ENCODE assay signal across 8 cellular contexts in the genomic region with DNA sequence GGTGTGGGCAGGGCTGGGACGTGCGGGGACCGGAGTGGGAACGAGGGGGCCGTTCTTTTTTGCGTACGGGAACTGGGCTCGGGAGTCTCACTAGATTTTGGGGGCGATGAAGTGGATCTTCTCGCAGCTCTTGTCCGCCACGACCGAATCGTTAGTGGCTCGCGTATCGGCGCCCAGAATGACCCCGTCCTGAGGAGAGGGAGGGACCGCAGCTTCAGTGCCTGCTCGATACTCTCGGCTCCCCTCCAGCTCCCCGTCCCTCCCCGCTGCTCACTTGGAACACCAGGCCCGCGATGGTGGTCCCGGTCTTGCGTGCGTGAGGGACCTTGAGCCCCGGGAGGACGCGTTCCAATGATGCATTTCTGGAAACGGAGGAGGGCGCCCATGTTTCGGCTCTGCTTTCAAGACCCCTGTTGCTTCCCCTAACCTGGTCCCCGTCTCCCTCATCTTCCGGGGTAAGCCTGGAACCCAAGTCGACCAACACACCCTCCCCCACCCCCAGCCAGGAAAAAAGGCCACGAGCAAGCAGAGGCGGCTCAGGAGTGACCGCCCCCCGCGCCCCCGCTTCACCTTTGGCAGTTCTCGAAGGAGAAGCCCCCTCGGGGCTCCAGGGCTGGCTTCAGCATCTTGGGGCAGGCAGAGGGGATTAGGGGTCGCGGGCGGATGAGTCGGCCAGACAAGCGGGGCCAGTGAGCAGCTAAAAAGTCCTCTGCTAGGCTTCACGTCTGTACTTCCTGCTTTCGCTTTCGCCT. TPM values are rescaled to one million over a fixed set of nuclear protein-coding genes. Genes with fewer than 3 reads are reported as not detected.
A peak's percentile ranks its signal among the peaks of the same experiment; 100 is the strongest.
DNase-seq lines count a peak whose midpoint lies in the region; ATAC-seq and TF ChIP-seq lines count a peak whose summit lies in the region.

A gene (minus strand): TSS at position 727 of the 752 bp plus-strand sequence. CDS start 101 bp downstream, at position 626.

- H3K36me3 Mint-ChIP-seq in activated naive CD4-positive, alpha-beta T cell treated with anti-CD3 and anti-CD28 coated beads, Interleukin-2, amount 50 U/mL, for 72 hours = peaks cover 34 to 42% of the 10 kb centered on the region in 2 donors
- H3K36me3 Mint-ChIP-seq in glutamatergic neuron (ENCODE audit: unreplicated experiment) = no peaks in the 10 kb centered on the region

- peaks cover 23% of the 10 kb centered on the region; the same call in 1 of the 2 replicates for H3K36me3 ChIP-seq in OCI-LY1 (ENCODE audit: insufficient read depth, low read length)

- H3K4me3 Mint-ChIP-seq in glutamatergic neuron (ENCODE audit: unreplicated experiment) = peak within 1 kb of the TSS; percentile 100

- H3K9me3 ChIP-seq in OCI-LY1 (ENCODE audit: low read length) = no peaks in the 10 kb centered on the region

- no peaks in the 10 kb centered on the region for H3K79me2 ChIP-seq in OCI-LY1 (ENCODE audit: insufficient read depth, low read length)

- H3K4me1 Mint-ChIP-seq in glutamatergic neuron (ENCODE audit: low read depth, unreplicated experiment) = peaks cover 13% of the 10 kb centered on the region

- H3K27me3 ChIP-seq in OCI-LY1 (ENCODE audit: insufficient read depth, low read length) = no peaks in the 10 kb centered on the region

- H3K9me2 ChIP-seq in OCI-LY1 (ENCODE audit: low read depth, low read length) = no peaks in the 10 kb centered on the region

- H3K4me1 ChIP-seq in OCI-LY1 (ENCODE audit: insufficient read depth, low read length, severe bottlenecking) = peaks cover 39% of the 10 kb centered on the region

- peak within 1 kb of the TSS; percentile 92 for H3K9ac ChIP-seq in OCI-LY1 (ENCODE audit: low read length)

- TF ChIP-seq CTCF in OCI-LY1 (IDR thresholded peaks at IDR 0.05; ENCODE audit: low read length) = no peak
- no peak for TF ChIP-seq CTCF in glutamatergic neuron (IDR thresholded peaks at IDR 0.05; ENCODE audit: partially characterized antibody, unreplicated experiment)
- no peak for TF ChIP-seq CTCF in omental fat pad (IDR thresholded peaks at IDR 0.05)

- H3K27me3 Mint-ChIP-seq in glutamatergic neuron (ENCODE audit: unreplicated experiment) = peaks cover 16% of the 10 kb centered on the region

- DNase-seq in DMS 273 (lab: John Stamatoyannopoulos, UW; ENCODE audit: unreplicated experiment) = peak; percentile 73
- DNase-seq in activated naive CD4-positive, alpha-beta T cell treated with anti-CD3 and anti-CD28 coated beads, Interleukin-2, amount 50 U/mL, for 72 hours (ENCODE audit: low spot score in 2 of 2) = no peak
- peak; percentile 42 for DNase-seq in glutamatergic neuron
- no peak for DNase-seq in omental fat pad (ENCODE audit: low spot score)
- no peak for DNase-seq in NCI-H1436 (lab: John Stamatoyannopoulos, UW)
- no peak for DNase-seq in activated effector memory CD4-positive, alpha-beta T cell treated with Interleukin-2 at 50 U/mL for 16 hours

- no peaks in the 10 kb centered on the region for H3F3A ChIP-seq in OCI-LY1 (ENCODE audit: insufficient read depth, low read length)

- H4K20me1 ChIP-seq in OCI-LY1 (ENCODE audit: insufficient read depth, low read length) = no peaks in the 10 kb centered on the region

- H3K27ac Mint-ChIP-seq in activated naive CD4-positive, alpha-beta T cell treated with anti-CD3 and anti-CD28 coated beads, Interleukin-2, amount 50 U/mL, for 72 hours = peak within 1 kb of the TSS; percentile 95 to 99
- H3K27ac Mint-ChIP-seq in glutamatergic neuron (ENCODE audit: unreplicated experiment) = peak within 1 kb of the TSS; percentile 97

- H3K4me3 ChIP-seq in OCI-LY1 (ENCODE audit: low read depth, low read length, poor library complexity, severe bottlenecking) = peak within 1 kb of the TSS; percentile 95

- no peaks in the 10 kb centered on the region for H3K9me3 Mint-ChIP-seq in activated naive CD4-positive, alpha-beta T cell treated with anti-CD3 and anti-CD28 coated beads, Interleukin-2, amount 50 U/mL, for 72 hours
- H3K9me3 Mint-ChIP-seq in glutamatergic neuron (ENCODE audit: unreplicated experiment) = peaks cover 13% of the 10 kb centered on the region

- H2AFZ ChIP-seq in OCI-LY1 (ENCODE audit: low read length) = no peak within 1 kb of the TSS

- ATAC-seq in GM21528 (IDR thresholded peaks at IDR 0.05; ENCODE audit: low FRiP score, unreplicated experiment) (peak; percentile 2), omental fat pad (ENCODE audit: low FRiP score) (peak; percentile 31)
- peak; percentile 1 to 62 for ATAC-seq in activated naive CD4-positive, alpha-beta T cell treated with anti-CD3 and anti-CD28 coated beads, Interleukin-2, amount 50 U/mL, for 72 hours

- H3K27ac ChIP-seq in OCI-LY1 (ENCODE audit: low read depth, low read length, poor library complexity, severe bottlenecking) = peak within 1 kb of the TSS; percentile 93

- H3K4me2 ChIP-seq in OCI-LY1 (ENCODE audit: low read length) = peak within 1 kb of the TSS; percentile 81

RNA-seq across cellular contexts. Expression of the gene that starts here (rescaled TPM):
- 100 to 1,000 TPM; 156 to 215 TPM for total RNA-seq in activated naive CD4-positive, alpha-beta T cell treated with anti-CD3 and anti-CD28 coated beads, Interleukin-2, amount 50 U/mL, for 72 hours
- total RNA-seq in glutamatergic neuron (ENCODE audit: unreplicated experiment) = 11.0 TPM
- 10 to 100 TPM; 29.9 to 53.0 (median 45.3) TPM for total RNA-seq in omental fat pad

Comparison
In these comparisons a context has a peak if more than half of its experiments do, and no peak if none do; other contexts are left out.
1. DNase-seq: peak in DMS 273 (single experiment) and glutamatergic neuron (single experiment); none in activated naive CD4-positive, alpha-beta T cell treated with anti-CD3 and anti-CD28 coated beads, Interleukin-2, amount 50 U/mL, for 72 hours (0 of 2), omental fat pad (single experiment), NCI-H1436 (single experiment) and activated effector memory CD4-positive, alpha-beta T cell treated with Interleukin-2 at 50 U/mL for 16 hours (single experiment).
2. Peak in every context shown above with its lines, with median percentiles within 50 percentile points of each other: ATAC-seq.